In genomic region chr1:16243936-16244649, GRCh38 we compare ENCODE assay signal across 8 cellular contexts. TPM values are rescaled to one million over a fixed set of nuclear protein-coding genes. Genes with fewer than 3 reads are reported as not detected.
DNase-seq lines count a peak whose midpoint lies in the region; ATAC-seq, FAIRE-seq and TF ChIP-seq lines count a peak whose summit lies in the region.

No MANE protein-coding gene starts in this region.

- peak; percentile 96 for FAIRE-seq in H1 (lab: Jason Lieb, UNC)

- peaks cover 0 to 4% (median 0%) of the 10 kb centered on the region in 4 experiments; a peak in 2 of 8 replicates for H3K36me3 ChIP-seq in H1 (ENCODE audit: control insufficient read depth in 2 of 4, insufficient read depth in 4 of 4, low read length in 3 of 4)

- H3K14ac ChIP-seq in H1 (ENCODE audit: insufficient read length) = no peak overlapping the region

- peak; percentile 85 for DNase-seq in COLO668 (lab: John Stamatoyannopoulos, UW; ENCODE audit: unreplicated experiment)
- DNase-seq in HT-29 (ENCODE audit: low spot score) = peak; percentile 94
- DNase-seq in NOMO-1 (lab: John Stamatoyannopoulos, UW; ENCODE audit: unreplicated experiment in 2 of 2) = peak; percentile 54 to 60
- peak; percentile 52 to 55 for DNase-seq in activated CD8-positive, alpha-beta memory T cell treated with anti-CD3 and anti-CD28 coated beads for 1 hour (ENCODE audit: extremely low read depth in 1 of 2, low read depth in 1 of 2)
- peak; percentile 51 to 90 for DNase-seq in H1 (ENCODE audit: low read depth in 1 of 2, low spot score in 2 of 2)
- peak; percentile 72 for DNase-seq in middle frontal gyrus (ENCODE audit: extremely low spot score, low spot score)
- peak; percentile 28 to 52 for DNase-seq in stimulated activated CD8-positive, alpha-beta memory T cell treated with anti-CD3 and anti-CD28 coated beads, Interleukin-4, amount 100 ng/mL, for 1 hour (ENCODE audit: low read depth in 2 of 2, low spot score in 1 of 2)

- H2BK12ac ChIP-seq in H1 (ENCODE audit: low read depth, low read length) = no peak overlapping the region

- H3K4me1 ChIP-seq in H1 (replicated peaks in 1 of 4; ENCODE audit: control insufficient read depth in 3 of 4, insufficient read depth in 4 of 4, low read length in 3 of 4) = peaks cover 0 to 3% (median 0%) of the 10 kb centered on the region in 4 experiments; a peak in 1 of 7 replicates

- peaks cover 2 to 5% of the 10 kb centered on the region in 2 experiments for H4K20me1 ChIP-seq in H1 (replicated peaks in 1 of 2; ENCODE audit: control insufficient read depth in 1 of 2, insufficient read depth in 2 of 2, low read length in 2 of 2)

- TF ChIP-seq POLR2A in H1 (IDR thresholded peaks at IDR 0.05; ENCODE audit: control extremely low read depth in 1 of 2, low read depth in 2 of 2, low read length in 2 of 2) = no peak; a peak in 1 of 3 replicates

- H3K27me3 ChIP-seq in H1 (replicated peaks in 1 of 4; ENCODE audit: control insufficient read depth in 3 of 4, extremely low read depth in 1 of 4, insufficient read depth in 3 of 4, low read length in 3 of 4) = no peaks in the 10 kb centered on the region

- CTCF ChIA-PET in H1 (lab: Charles Lee; ENCODE audit: partially characterized antibody) = interaction anchor here (0.6 to 9.0 kb wide), 31 partner anchors 10 to 204 kb away, joined by 3 to 106 read pairs (median 4); partner anchors contain the start of genes ARHGEF19 and CPLANE2

- no peak overlapping the region for H3K9ac ChIP-seq in H1 (replicated peaks in 1 of 4; ENCODE audit: extremely low read depth in 1 of 4, low read depth in 3 of 4, low read length in 3 of 4)

- no peaks in the 10 kb centered on the region for H3K9me3 ChIP-seq in H1 (ENCODE audit: insufficient read depth in 2 of 2, low read depth in 1 of 2, low read length in 1 of 2)

- H3K23ac ChIP-seq in H1 (ENCODE audit: insufficient read length) = no peak overlapping the region

- H3K23me2 ChIP-seq in H1 (ENCODE audit: low read depth, low read length) = no peaks in the 10 kb centered on the region

- no peak for ATAC-seq in GM18502 (IDR thresholded peaks at IDR 0.05; ENCODE audit: poor library complexity, unreplicated experiment)

- peak overlapping the region; percentile 43; the same call in 1 of the 2 replicates for H3K18ac ChIP-seq in H1 (ENCODE audit: extremely low read depth, low read length)

- no peak overlapping the region for H3K4me3 ChIP-seq in H1 (ENCODE audit: extremely low read depth in 1 of 4, insufficient read depth in 2 of 4, low read depth in 3 of 4, low read length in 4 of 4)

- H4K91ac ChIP-seq in H1 (replicated peaks; ENCODE audit: insufficient read length, low read length) = no peak overlapping the region

- peak overlapping the region; percentile 45; the same call in 1 of the 2 replicates for H4K8ac ChIP-seq in H1 (ENCODE audit: extremely low read depth, insufficient read depth, low read length)

- no peak overlapping the region for H2AFZ ChIP-seq in H1 (ENCODE audit: low read length)

- H3K79me2 ChIP-seq in H1 (ENCODE audit: control insufficient read depth in 1 of 2, insufficient read depth in 2 of 2, low read length in 2 of 2) = no peaks in the 10 kb centered on the region

- TF ChIP-seq CTCF in H1 (IDR thresholded peaks at IDR 0.05; ENCODE audit: control extremely low read depth in 1 of 3, insufficient read depth in 1 of 3, low read depth in 1 of 3, low read length in 3 of 3) = peak; percentile 75 to 93 (median 89)

- H2AK5ac ChIP-seq in H1 (ENCODE audit: low read depth, low read length) = no peak overlapping the region

- no peak overlapping the region for H3K27ac ChIP-seq in H1 (ENCODE audit: low read depth, low read length)

- H3K79me1 ChIP-seq in H1 (ENCODE audit: low read depth, low read length) = no peaks in the 10 kb centered on the region

- no peak for TF ChIP-seq EP300 in H1 (IDR thresholded peaks at IDR 0.05; ENCODE audit: borderline replicate concordance in 1 of 2, low read depth in 2 of 2, low read length in 2 of 2)

- H2BK120ac ChIP-seq in H1 (replicated peaks; ENCODE audit: low read depth, low read length) = no peak overlapping the region

- POLR2A ChIA-PET in H1 (lab: Charles Lee; ENCODE audit: partially characterized antibody) = interaction anchor here (0.9 to 1.3 kb wide), 3 partner anchors 16 to 39 kb away, joined by 3 to 4 read pairs (median 3); no protein-coding TSS in a partner anchor

- no peak overlapping the region for H4K5ac ChIP-seq in H1 (ENCODE audit: insufficient read length, low read depth, low read length)

- TF ChIP-seq RAD21 in H1 (IDR thresholded peaks at IDR 0.05 in 1 of 2, conservative IDR thresholded peaks at IDR 0.05 in 1 of 2; ENCODE audit: low read depth in 2 of 2, low read length in 2 of 2) = peak; percentile 95 to 96

- WGBS in H1 (ENCODE audit: extremely low coverage in 1 of 2, insufficient coverage in 1 of 2, insufficient read length in 1 of 2, insufficient replicate concordance in 2 of 2, low coverage in 1 of 2, low lambda C conversion rate in 2 of 2, missing lambda C conversion rate in 1 of 2), 2 experiments = 41% methylated on average over 8 of the region's 8 CpGs; no CpG with 5 or more reads in 1 of the 2 experiments

- H3K4me2 ChIP-seq in H1 (ENCODE audit: insufficient read depth in 1 of 2, low read depth in 2 of 2, low read length in 2 of 2) = no peak overlapping the region

- H2BK15ac ChIP-seq in H1 (ENCODE audit: low read length) = 0 out of 2 replicates have a peak overlapping the region, but pooled peaks have one; percentile 68

- H2BK5ac ChIP-seq in H1 (ENCODE audit: low read depth, low read length) = no peak overlapping the region

- H3K56ac ChIP-seq in H1 (replicated peaks; ENCODE audit: insufficient read length, low read depth, low read length) = no peak overlapping the region

- H2BK20ac ChIP-seq in H1 (ENCODE audit: low read length) = no peak overlapping the region

- H3K4ac ChIP-seq in H1 (replicated peaks; ENCODE audit: insufficient read length, low read depth, low read length) = peak overlapping the region; percentile 49

TF ChIP-seq in H1, 55 proteins besides CTCF, POLR2A, EP300 and RAD21 (continues in another document):
- TF ChIP-seq TCF12 (IDR thresholded peaks at IDR 0.05; ENCODE audit: low read depth, low read length) = no peak
- TF ChIP-seq NANOG (IDR thresholded peaks at IDR 0.05; ENCODE audit: insufficient read depth, low read depth, low read length, poor library complexity, severe bottlenecking) = no peak
- TF ChIP-seq TBP (IDR thresholded peaks at IDR 0.05; ENCODE audit: low read depth, low read length) = no peak
- TF ChIP-seq NRF1 (IDR thresholded peaks at IDR 0.05; ENCODE audit: low read depth, low read length) = no peak
- TF ChIP-seq USF2 (IDR thresholded peaks at IDR 0.05; ENCODE audit: low read length) = no peak
- TF ChIP-seq, protein P1, sequence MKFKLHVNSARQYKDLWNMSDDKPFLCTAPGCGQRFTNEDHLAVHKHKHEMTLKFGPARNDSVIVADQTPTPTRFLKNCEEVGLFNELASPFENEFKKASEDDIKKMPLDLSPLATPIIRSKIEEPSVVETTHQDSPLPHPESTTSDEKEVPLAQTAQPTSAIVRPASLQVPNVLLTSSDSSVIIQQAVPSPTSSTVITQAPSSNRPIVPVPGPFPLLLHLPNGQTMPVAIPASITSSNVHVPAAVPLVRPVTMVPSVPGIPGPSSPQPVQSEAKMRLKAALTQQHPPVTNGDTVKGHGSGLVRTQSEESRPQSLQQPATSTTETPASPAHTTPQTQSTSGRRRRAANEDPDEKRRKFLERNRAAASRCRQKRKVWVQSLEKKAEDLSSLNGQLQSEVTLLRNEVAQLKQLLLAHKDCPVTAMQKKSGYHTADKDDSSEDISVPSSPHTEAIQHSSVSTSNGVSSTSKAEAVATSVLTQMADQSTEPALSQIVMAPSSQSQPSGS (IDR thresholded peaks at IDR 0.05; ENCODE audit: low read length) = no peak
- TF ChIP-seq TEAD4 (IDR thresholded peaks at IDR 0.05; ENCODE audit: low read depth, low read length) = no peak
- no peak for TF ChIP-seq CBX5 (IDR thresholded peaks at IDR 0.05; ENCODE audit: low read depth, low read length)
- no peak for TF ChIP-seq PHF8 (conservative IDR thresholded peaks at IDR 0.05; ENCODE audit: low read depth, low read length)
- TF ChIP-seq MAX (IDR thresholded peaks at IDR 0.05) = no peak
- TF ChIP-seq SIN3A (conservative IDR thresholded peaks at IDR 0.05 in 1 of 2, IDR thresholded peaks at IDR 0.05 in 1 of 2; ENCODE audit: low read depth in 1 of 2, low read length in 2 of 2) = no peak

RNA-seq across cellular contexts. Expression of gene CPLANE2, which starts 7.1 kb away (rescaled TPM):
- 16.3 and 25.7 TPM in 2 replicates for total RNA-seq in HT-29 (2014; rRNA removed; shearing (Covaris generic))
- 2.5 and 2.7 TPM in 2 replicates for total RNA-seq in H1 (2021; fragmentation: NEBNext Ultra II Directional; extraction: Animal tissue kit (Norgen Biotek cat#: 25700))
- polyA plus RNA-seq in H1 (2011; rRNA removed) = 2.3 and 3.7 TPM in 2 replicates
- polyA plus RNA-seq in H1 (2011; cell fraction: cytosol; rRNA removed) = 3.2 TPM
- polyA plus RNA-seq in H1 (2011; cell fraction: nucleus; rRNA removed) = 6.4 TPM
- polyA plus RNA-seq in H1 (2012, experiment 1 of 2) = 1.9 to 4.7 TPM (median 3.3 TPM) in 4 replicates
- polyA plus RNA-seq in H1 (2012, experiment 2 of 2) = 7.6 TPM
- polyA plus RNA-seq in H1 (2013, experiment 1 of 2) = 1.1 TPM
- polyA plus RNA-seq in H1 (2013, experiment 2 of 2) = 1.1 TPM
- 1.8 and 3.0 TPM in 2 replicates for polyA minus RNA-seq in H1 (2011; rRNA and poly(A)+ RNA removed)
- 3.4 TPM for polyA minus RNA-seq in H1 (2011; cell fraction: cytosol; rRNA and poly(A)+ RNA removed)
- 1.9 TPM for polyA minus RNA-seq in H1 (2011; cell fraction: nucleus; rRNA and poly(A)+ RNA removed)

RNA-seq across cellular contexts. Expression of gene ARHGEF19, which starts 31.6 kb away (rescaled TPM):
- total RNA-seq in HT-29 (2014; rRNA removed; shearing (Covaris generic)) = 15.8 and 15.9 TPM in 2 replicates
- total RNA-seq in H1 (2021; fragmentation: NEBNext Ultra II Directional; extraction: Animal tissue kit (Norgen Biotek cat#: 25700)) = 51.9 and 56.4 TPM in 2 replicates
- 47.5 and 69.2 TPM in 2 replicates for polyA plus RNA-seq in H1 (2011; rRNA removed)
- 55.0 TPM for polyA plus RNA-seq in H1 (2011; cell fraction: cytosol; rRNA removed)
- 157 TPM for polyA plus RNA-seq in H1 (2011; cell fraction: nucleus; rRNA removed)
- polyA plus RNA-seq in H1 (2012, experiment 1 of 2) = 42.8 to 57.1 TPM (median 54.3 TPM) in 4 replicates
- polyA plus RNA-seq in H1 (2012, experiment 2 of 2) = 45.5 TPM
- 32.6 TPM for polyA plus RNA-seq in H1 (2013, experiment 1 of 2)
- 30.2 TPM for polyA plus RNA-seq in H1 (2013, experiment 2 of 2)
- polyA minus RNA-seq in H1 (2011; rRNA and poly(A)+ RNA removed) = 27.7 and 32.0 TPM in 2 replicates
- polyA minus RNA-seq in H1 (2011; cell fraction: cytosol; rRNA and poly(A)+ RNA removed) = 22.2 TPM
- polyA minus RNA-seq in H1 (2011; cell fraction: nucleus; rRNA and poly(A)+ RNA removed) = 30.7 TPM

Comparison
In these comparisons a context has a peak if more than half of its experiments do, and no peak if none do; other contexts are left out.
1. DNase-seq: peak in every context shown above with its lines; median percentile 94 in HT-29; 85 in COLO668; 72 in middle frontal gyrus; 70 in H1; 57 in NOMO-1; 54 in activated CD8-positive, alpha-beta memory T cell treated with anti-CD3 and anti-CD28 coated beads for 1 hour; 40 in stimulated activated CD8-positive, alpha-beta memory T cell treated with anti-CD3 and anti-CD28 coated beads, Interleukin-4, amount 100 ng/mL, for 1 hour.